ENCODE assay signal across 19 cellular contexts in genomic region chr5:40037703-40038102, GRCh38.
DNase-seq lines count a peak whose midpoint lies in the region; ATAC-seq and TF ChIP-seq lines count a peak whose summit lies in the region.
"Had no signal": no experiment of that assay in that cellular context is flagged by ENCODE, and none has a peak within 500 bp of the region (broad histone marks: within the 10 kb centered on the region; RNA-seq: fewer than 3 reads in every experiment).

No MANE protein-coding gene starts in this region.

- ATAC-seq in left colon = peak; percentile 98
- ATAC-seq: GM12878 had no signal

- peak; percentile 21 for TF ChIP-seq CTCF in epithelial cell of proximal tubule (conservative IDR thresholded peaks at IDR 0.05; ENCODE audit: low read depth, low read length)

- intact Hi-C loops in left colon (cut with DNase I, micrococcal nuclease) = no loop called here

- DNase-seq in epithelial cell of proximal tubule (ENCODE audit: low read depth) (peak; percentile 35), left colon (no peak), renal cortical epithelial cell (ENCODE audit: low read depth) (peak; percentile 72), NCI-H187 (lab: John Stamatoyannopoulos, UW) (no peak), hepatic stellate cell (ENCODE audit: low spot score) (no peak), medulla oblongata (ENCODE audit: extremely low spot score) (no peak)
- DNase-seq: ACHN; BE2C; C1 segment of cervical spinal cord; CD4-positive, CD25-positive, alpha-beta regulatory T cell; CD8-positive, alpha-beta memory T cell; COR-L47; DMS 273 treated with DMSO at 0.1 percent for 48 hours; DMS53; DND-41; EL; GOT3; H7 had no signal

- H3K4me3 ChIP-seq in epithelial cell of proximal tubule (ENCODE audit: low read depth, low read length) = no peak overlapping the region
- H3K4me3 ChIP-seq: GM12878 had no signal

Comparison
In these comparisons a context has a peak if more than half of its experiments do, and no peak if none do; other contexts are left out.
1. DNase-seq: peak in epithelial cell of proximal tubule (single experiment) and renal cortical epithelial cell (single experiment); none in left colon (0 of 2), NCI-H187 (0 of 2), hepatic stellate cell (single experiment) and medulla oblongata (single experiment).